In the genomic region with DNA sequence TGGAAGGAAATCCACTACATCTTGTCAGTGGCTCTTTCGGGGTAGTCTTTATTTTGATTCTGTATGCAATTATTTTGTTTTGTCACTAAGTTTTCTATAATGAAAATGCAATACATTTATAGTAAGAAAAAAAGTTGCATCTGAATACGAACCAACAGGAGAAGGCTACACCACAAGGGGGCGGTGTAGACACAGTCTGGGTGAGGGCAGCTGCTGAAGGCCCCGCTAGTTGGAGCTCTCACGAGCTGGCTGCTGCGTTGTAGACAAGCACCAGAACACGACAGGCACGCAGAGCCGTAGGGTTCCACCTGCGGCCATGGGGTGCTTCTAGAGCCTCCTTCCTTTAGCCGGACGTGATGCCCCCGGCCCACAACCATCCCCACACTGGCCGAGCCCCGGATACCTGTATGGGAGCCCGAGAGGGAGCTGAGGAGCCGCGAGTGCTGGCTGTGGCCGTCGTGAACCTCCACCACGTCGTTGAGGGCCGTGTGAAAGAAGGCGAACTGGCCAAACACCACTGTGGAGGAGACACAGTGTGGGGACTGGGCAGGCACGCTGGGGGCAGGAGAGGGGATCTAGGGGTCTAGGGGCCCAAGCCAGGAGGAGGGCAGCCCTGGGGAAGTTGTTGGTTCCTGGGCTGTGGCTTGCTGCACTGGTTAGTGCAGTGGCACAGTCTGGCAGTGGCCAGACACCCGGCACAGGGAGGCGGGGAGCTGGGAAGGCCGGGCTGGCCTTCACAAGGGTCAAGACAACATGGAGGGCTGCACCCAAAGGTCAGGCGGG, we compare ENCODE assay signal across 8 cellular contexts.
A peak's percentile ranks its signal among the peaks of the same experiment; 100 is the strongest.
DNase-seq lines count a peak whose midpoint lies in the region; ATAC-seq, FAIRE-seq and TF ChIP-seq lines count a peak whose summit lies in the region.

No MANE protein-coding gene starts in this region.

- H3K36me3 ChIP-seq in lung (ENCODE audit: control insufficient read depth in 2 of 2, insufficient read depth in 2 of 2, low read length in 2 of 2), result no peaks in the 10 kb centered on the region

- peaks cover 0 to 3% of the 10 kb centered on the region in 2 donors for H3K4me1 ChIP-seq in lung (ENCODE audit: control insufficient read depth in 2 of 2, insufficient read depth in 2 of 2, low read length in 2 of 2)

- DNase-seq in NCI-H82 (lab: John Stamatoyannopoulos, UW) (peak; percentile 95), ecto neural progenitor cell (ENCODE audit: low spot score) (peak; percentile 91), lung (ENCODE audit: low spot score) (peak; percentile 92)
- DNase-seq in activated CD4-positive, alpha-beta T cell treated with anti-CD3 and anti-CD28 coated beads, Interleukin-2, amount 50 U/mL, for 48 hours, result peak; percentile 91 to 94
- peak; percentile 65 for DNase-seq in stimulated activated CD8-positive, alpha-beta memory T cell treated with anti-CD3 and anti-CD28 coated beads, Interleukin-12 subunit alpha, Interleukin-12 subunit beta, amount 100 ng/mL, for 24 hours (ENCODE audit: extremely low read depth)

- no peak overlapping the region for H3K27ac ChIP-seq in lung (ENCODE audit: low read depth in 1 of 2, low read length in 1 of 2)

- peaks cover 0 to 3% of the 10 kb centered on the region in 2 donors for H3K9me3 ChIP-seq in lung (ENCODE audit: control insufficient read depth in 2 of 2, insufficient read depth in 1 of 2, low read length in 1 of 2)

- ATAC-seq in HG03521 (IDR thresholded peaks at IDR 0.05; ENCODE audit: unreplicated experiment) (peak; percentile 72), lung (ENCODE audit: insufficient read depth, low FRiP score) (peak; percentile 79), GM21576 (IDR thresholded peaks at IDR 0.05; ENCODE audit: unreplicated experiment) (no peak)

- peak; percentile 97 for TF ChIP-seq CTCF in lung (IDR thresholded peaks at IDR 0.05; ENCODE audit: control extremely low read depth, extremely low read depth)

- no peaks in the 10 kb centered on the region for H3K27me3 ChIP-seq in lung (ENCODE audit: control insufficient read depth, insufficient read depth)

- peak; percentile 67 for FAIRE-seq in G401.6 (lab: Jason Lieb, UNC)

- no peak overlapping the region for H3K4me3 ChIP-seq in lung

- 30 to 31% methylated on average over 29 of the region's 29 CpGs for WGBS in lung, 2 donors
